In the genomic region with DNA sequence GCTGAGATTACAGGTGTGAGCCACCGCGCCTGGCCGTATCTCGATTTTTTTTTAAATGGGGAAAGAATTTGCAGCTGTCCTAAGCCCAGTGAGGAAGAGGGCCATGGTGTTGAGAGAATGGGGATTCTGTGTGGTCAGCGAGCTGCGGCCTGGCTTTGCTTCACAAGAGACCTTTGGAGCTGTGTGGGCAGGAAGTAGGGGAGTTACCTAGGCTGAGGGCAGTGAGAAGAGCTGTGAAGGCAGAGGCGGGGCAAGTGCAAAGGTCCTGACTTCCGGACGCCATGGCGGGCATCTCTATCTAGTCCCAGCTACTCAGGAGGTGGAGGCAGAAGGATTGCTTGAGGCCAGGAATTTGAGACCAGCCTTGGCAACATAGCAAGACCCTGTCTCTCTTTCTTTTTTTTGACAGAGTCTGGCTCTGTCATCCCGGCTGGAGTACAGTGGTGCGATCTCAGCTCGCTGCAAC, we compare ENCODE assay signal across 1 cellular context.
TF ChIP-seq lines count a peak whose summit lies in the region.

No MANE protein-coding gene starts in this region.

TF ChIP-seq in HepG2, 621 proteins besides CTCF, POLR2A, EP300 and RAD21 (continued from another document and continues in another):
- TF ChIP-seq, protein P1, sequence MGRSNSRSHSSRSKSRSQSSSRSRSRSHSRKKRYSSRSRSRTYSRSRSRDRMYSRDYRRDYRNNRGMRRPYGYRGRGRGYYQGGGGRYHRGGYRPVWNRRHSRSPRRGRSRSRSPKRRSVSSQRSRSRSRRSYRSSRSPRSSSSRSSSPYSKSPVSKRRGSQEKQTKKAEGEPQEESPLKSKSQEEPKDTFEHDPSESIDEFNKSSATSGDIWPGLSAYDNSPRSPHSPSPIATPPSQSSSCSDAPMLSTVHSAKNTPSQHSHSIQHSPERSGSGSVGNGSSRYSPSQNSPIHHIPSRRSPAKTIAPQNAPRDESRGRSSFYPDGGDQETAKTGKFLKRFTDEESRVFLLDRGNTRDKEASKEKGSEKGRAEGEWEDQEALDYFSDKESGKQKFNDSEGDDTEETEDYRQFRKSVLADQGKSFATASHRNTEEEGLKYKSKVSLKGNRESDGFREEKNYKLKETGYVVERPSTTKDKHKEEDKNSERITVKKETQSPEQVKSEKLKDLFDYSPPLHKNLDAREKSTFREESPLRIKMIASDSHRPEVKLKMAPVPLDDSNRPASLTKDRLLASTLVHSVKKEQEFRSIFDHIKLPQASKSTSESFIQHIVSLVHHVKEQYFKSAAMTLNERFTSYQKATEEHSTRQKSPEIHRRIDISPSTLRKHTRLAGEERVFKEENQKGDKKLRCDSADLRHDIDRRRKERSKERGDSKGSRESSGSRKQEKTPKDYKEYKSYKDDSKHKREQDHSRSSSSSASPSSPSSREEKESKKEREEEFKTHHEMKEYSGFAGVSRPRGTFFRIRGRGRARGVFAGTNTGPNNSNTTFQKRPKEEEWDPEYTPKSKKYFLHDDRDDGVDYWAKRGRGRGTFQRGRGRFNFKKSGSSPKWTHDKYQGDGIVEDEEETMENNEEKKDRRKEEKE (IDR thresholded peaks at IDR 0.05): no peak
- TF ChIP-seq, protein P2, sequence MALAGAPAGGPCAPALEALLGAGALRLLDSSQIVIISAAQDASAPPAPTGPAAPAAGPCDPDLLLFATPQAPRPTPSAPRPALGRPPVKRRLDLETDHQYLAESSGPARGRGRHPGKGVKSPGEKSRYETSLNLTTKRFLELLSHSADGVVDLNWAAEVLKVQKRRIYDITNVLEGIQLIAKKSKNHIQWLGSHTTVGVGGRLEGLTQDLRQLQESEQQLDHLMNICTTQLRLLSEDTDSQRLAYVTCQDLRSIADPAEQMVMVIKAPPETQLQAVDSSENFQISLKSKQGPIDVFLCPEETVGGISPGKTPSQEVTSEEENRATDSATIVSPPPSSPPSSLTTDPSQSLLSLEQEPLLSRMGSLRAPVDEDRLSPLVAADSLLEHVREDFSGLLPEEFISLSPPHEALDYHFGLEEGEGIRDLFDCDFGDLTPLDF (CRISPR knock-in tag; IDR thresholded peaks at IDR 0.05): no peak
- TF ChIP-seq FOXC1 (CRISPR knock-in tag; IDR thresholded peaks at IDR 0.05; ENCODE audit: borderline replicate concordance): no peak
- TF ChIP-seq, protein P3, sequence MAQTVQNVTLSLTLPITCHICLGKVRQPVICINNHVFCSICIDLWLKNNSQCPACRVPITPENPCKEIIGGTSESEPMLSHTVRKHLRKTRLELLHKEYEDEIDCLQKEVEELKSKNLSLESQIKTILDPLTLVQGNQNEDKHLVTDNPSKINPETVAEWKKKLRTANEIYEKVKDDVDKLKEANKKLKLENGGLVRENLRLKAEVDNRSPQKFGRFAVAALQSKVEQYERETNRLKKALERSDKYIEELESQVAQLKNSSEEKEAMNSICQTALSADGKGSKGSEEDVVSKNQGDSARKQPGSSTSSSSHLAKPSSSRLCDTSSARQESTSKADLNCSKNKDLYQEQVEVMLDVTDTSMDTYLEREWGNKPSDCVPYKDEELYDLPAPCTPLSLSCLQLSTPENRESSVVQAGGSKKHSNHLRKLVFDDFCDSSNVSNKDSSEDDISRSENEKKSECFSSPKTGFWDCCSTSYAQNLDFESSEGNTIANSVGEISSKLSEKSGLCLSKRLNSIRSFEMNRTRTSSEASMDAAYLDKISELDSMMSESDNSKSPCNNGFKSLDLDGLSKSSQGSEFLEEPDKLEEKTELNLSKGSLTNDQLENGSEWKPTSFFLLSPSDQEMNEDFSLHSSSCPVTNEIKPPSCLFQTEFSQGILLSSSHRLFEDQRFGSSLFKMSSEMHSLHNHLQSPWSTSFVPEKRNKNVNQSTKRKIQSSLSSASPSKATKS (CRISPR knock-in tag; IDR thresholded peaks at IDR 0.05): no peak
- no peak for TF ChIP-seq ZNF616 (CRISPR knock-in tag; IDR thresholded peaks at IDR 0.05; ENCODE audit: low read depth)
- no peak for TF ChIP-seq ZNF234 (CRISPR knock-in tag; conservative IDR thresholded peaks at IDR 0.05)
- no peak for TF ChIP-seq ZNF296 (CRISPR knock-in tag; conservative IDR thresholded peaks at IDR 0.05)
- TF ChIP-seq SRSF1 (optimal IDR thresholded peaks at IDR 0.05; ENCODE audit: low read depth, low read length): no peak
- TF ChIP-seq TSC22D2 (CRISPR knock-in tag; IDR thresholded peaks at IDR 0.05; ENCODE audit: borderline replicate concordance): no peak
- TF ChIP-seq ZBTB42 (CRISPR knock-in tag; IDR thresholded peaks at IDR 0.05): no peak
- TF ChIP-seq ISX (CRISPR knock-in tag; conservative IDR thresholded peaks at IDR 0.05): no peak
- no peak for TF ChIP-seq PHB2 (IDR thresholded peaks at IDR 0.05; ENCODE audit: partially characterized antibody)
- TF ChIP-seq ZNF816 (CRISPR knock-in tag; IDR thresholded peaks at IDR 0.05; ENCODE audit: borderline replicate concordance): no peak
- no peak for TF ChIP-seq MAFF (IDR thresholded peaks at IDR 0.05; ENCODE audit: low read depth, low read length)
- no peak for TF ChIP-seq ISL2 (CRISPR knock-in tag; IDR thresholded peaks at IDR 0.05)
- TF ChIP-seq MATR3 (CRISPR knock-in tag; IDR thresholded peaks at IDR 0.05): no peak
- no peak for TF ChIP-seq ZNF850 (CRISPR knock-in tag; conservative IDR thresholded peaks at IDR 0.05)
- 0 out of 2 replicates have a peak, but pooled peaks have one; percentile 18 for TF ChIP-seq NRL (CRISPR knock-in tag; IDR thresholded peaks at IDR 0.05; ENCODE audit: borderline replicate concordance)
- TF ChIP-seq, protein P4, sequence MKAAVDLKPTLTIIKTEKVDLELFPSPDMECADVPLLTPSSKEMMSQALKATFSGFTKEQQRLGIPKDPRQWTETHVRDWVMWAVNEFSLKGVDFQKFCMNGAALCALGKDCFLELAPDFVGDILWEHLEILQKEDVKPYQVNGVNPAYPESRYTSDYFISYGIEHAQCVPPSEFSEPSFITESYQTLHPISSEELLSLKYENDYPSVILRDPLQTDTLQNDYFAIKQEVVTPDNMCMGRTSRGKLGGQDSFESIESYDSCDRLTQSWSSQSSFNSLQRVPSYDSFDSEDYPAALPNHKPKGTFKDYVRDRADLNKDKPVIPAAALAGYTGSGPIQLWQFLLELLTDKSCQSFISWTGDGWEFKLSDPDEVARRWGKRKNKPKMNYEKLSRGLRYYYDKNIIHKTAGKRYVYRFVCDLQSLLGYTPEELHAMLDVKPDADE (CRISPR knock-in tag; IDR thresholded peaks at IDR 0.05): no peak
- TF ChIP-seq, protein P5, sequence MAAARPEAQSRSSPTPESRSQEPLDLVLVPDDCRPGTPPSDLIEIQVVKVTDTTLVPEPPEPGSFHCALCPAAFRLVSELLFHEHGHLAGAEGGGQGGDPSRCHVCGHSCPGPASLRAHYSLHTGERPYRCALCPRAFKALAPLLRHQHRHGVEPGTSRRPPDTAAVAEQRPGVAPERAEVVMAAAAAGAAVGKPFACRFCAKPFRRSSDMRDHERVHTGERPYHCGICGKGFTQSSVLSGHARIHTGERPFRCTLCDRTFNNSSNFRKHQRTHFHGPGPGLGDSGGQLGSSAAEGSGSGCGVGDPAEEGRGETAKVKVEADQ (CRISPR knock-in tag; IDR thresholded peaks at IDR 0.05; ENCODE audit: borderline replicate concordance): 0 out of 2 replicates have a peak, but pooled peaks have one; percentile 59
- TF ChIP-seq SAFB2 (CRISPR knock-in tag; IDR thresholded peaks at IDR 0.05; ENCODE audit: borderline replicate concordance, low read depth): no peak
- TF ChIP-seq RBAK (CRISPR knock-in tag; IDR thresholded peaks at IDR 0.05): no peak
- no peak for TF ChIP-seq PRPF4 (IDR thresholded peaks at IDR 0.05; ENCODE audit: low read depth, low read length, poor library complexity, severe bottlenecking)
- TF ChIP-seq ZNF556 (CRISPR knock-in tag; IDR thresholded peaks at IDR 0.05; ENCODE audit: borderline replicate concordance): no peak
- TF ChIP-seq MIER3 (CRISPR knock-in tag; IDR thresholded peaks at IDR 0.05; ENCODE audit: borderline replicate concordance): no peak
- TF ChIP-seq ZNF205 (CRISPR knock-in tag; IDR thresholded peaks at IDR 0.05): no peak
- TF ChIP-seq AHR (CRISPR knock-in tag; IDR thresholded peaks at IDR 0.05): no peak
- TF ChIP-seq, protein P6, sequence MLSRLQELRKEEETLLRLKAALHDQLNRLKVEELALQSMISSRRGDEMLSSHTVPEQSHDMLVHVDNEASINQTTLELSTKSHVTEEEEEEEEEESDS (CRISPR knock-in tag; IDR thresholded peaks at IDR 0.05; ENCODE audit: borderline replicate concordance): no peak
- no peak for TF ChIP-seq ZKSCAN1 (IDR thresholded peaks at IDR 0.05; ENCODE audit: low read length)
- no peak for TF ChIP-seq ZNF235 (CRISPR knock-in tag; IDR thresholded peaks at IDR 0.05; ENCODE audit: borderline replicate concordance)
- no peak for TF ChIP-seq THYN1 (CRISPR knock-in tag; IDR thresholded peaks at IDR 0.05; ENCODE audit: borderline replicate concordance, low read depth)
- TF ChIP-seq ZNF749 (CRISPR knock-in tag; IDR thresholded peaks at IDR 0.05; ENCODE audit: borderline replicate concordance): no peak
- TF ChIP-seq ZNF567 (CRISPR knock-in tag; IDR thresholded peaks at IDR 0.05; ENCODE audit: borderline replicate concordance): no peak
- TF ChIP-seq, protein P7, sequence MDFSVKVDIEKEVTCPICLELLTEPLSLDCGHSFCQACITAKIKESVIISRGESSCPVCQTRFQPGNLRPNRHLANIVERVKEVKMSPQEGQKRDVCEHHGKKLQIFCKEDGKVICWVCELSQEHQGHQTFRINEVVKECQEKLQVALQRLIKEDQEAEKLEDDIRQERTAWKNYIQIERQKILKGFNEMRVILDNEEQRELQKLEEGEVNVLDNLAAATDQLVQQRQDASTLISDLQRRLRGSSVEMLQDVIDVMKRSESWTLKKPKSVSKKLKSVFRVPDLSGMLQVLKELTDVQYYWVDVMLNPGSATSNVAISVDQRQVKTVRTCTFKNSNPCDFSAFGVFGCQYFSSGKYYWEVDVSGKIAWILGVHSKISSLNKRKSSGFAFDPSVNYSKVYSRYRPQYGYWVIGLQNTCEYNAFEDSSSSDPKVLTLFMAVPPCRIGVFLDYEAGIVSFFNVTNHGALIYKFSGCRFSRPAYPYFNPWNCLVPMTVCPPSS (IDR thresholded peaks at IDR 0.05): no peak
- TF ChIP-seq PTBP1 (IDR thresholded peaks at IDR 0.05; ENCODE audit: low read depth, low read length, poor library complexity, severe bottlenecking): no peak
- TF ChIP-seq NCOA5 (CRISPR knock-in tag; IDR thresholded peaks at IDR 0.05): no peak
- TF ChIP-seq NCOA1 (CRISPR knock-in tag; IDR thresholded peaks at IDR 0.05): no peak
- no peak for TF ChIP-seq ZFP82 (CRISPR knock-in tag; IDR thresholded peaks at IDR 0.05; ENCODE audit: borderline replicate concordance)
- TF ChIP-seq, protein P8, sequence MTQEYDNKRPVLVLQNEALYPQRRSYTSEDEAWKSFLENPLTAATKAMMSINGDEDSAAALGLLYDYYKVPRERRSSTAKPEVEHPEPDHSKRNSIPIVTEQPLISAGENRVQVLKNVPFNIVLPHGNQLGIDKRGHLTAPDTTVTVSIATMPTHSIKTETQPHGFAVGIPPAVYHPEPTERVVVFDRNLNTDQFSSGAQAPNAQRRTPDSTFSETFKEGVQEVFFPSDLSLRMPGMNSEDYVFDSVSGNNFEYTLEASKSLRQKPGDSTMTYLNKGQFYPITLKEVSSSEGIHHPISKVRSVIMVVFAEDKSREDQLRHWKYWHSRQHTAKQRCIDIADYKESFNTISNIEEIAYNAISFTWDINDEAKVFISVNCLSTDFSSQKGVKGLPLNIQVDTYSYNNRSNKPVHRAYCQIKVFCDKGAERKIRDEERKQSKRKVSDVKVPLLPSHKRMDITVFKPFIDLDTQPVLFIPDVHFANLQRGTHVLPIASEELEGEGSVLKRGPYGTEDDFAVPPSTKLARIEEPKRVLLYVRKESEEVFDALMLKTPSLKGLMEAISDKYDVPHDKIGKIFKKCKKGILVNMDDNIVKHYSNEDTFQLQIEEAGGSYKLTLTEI (CRISPR knock-in tag; conservative IDR thresholded peaks at IDR 0.05): no peak
- peak; percentile 37 for TF ChIP-seq ZNF883 (CRISPR knock-in tag; IDR thresholded peaks at IDR 0.05; ENCODE audit: not compliant biosample characterization)
- no peak for TF ChIP-seq HNRNPH1 (optimal IDR thresholded peaks at IDR 0.05; ENCODE audit: low read depth, low read length)
- TF ChIP-seq, protein P9, sequence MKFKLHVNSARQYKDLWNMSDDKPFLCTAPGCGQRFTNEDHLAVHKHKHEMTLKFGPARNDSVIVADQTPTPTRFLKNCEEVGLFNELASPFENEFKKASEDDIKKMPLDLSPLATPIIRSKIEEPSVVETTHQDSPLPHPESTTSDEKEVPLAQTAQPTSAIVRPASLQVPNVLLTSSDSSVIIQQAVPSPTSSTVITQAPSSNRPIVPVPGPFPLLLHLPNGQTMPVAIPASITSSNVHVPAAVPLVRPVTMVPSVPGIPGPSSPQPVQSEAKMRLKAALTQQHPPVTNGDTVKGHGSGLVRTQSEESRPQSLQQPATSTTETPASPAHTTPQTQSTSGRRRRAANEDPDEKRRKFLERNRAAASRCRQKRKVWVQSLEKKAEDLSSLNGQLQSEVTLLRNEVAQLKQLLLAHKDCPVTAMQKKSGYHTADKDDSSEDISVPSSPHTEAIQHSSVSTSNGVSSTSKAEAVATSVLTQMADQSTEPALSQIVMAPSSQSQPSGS (CRISPR knock-in tag; IDR thresholded peaks at IDR 0.05): no peak
